In genomic region chr10:21388541-21389068, GRCh38 we compare ENCODE assay signal across 3 cellular contexts.
TF ChIP-seq lines count a peak whose summit lies in the region.

No MANE protein-coding gene starts in this region.

TF ChIP-seq in GM23338, 12 proteins besides CTCF, POLR2A, EP300 and RAD21 (continues in another document):
- TF ChIP-seq, protein P1, sequence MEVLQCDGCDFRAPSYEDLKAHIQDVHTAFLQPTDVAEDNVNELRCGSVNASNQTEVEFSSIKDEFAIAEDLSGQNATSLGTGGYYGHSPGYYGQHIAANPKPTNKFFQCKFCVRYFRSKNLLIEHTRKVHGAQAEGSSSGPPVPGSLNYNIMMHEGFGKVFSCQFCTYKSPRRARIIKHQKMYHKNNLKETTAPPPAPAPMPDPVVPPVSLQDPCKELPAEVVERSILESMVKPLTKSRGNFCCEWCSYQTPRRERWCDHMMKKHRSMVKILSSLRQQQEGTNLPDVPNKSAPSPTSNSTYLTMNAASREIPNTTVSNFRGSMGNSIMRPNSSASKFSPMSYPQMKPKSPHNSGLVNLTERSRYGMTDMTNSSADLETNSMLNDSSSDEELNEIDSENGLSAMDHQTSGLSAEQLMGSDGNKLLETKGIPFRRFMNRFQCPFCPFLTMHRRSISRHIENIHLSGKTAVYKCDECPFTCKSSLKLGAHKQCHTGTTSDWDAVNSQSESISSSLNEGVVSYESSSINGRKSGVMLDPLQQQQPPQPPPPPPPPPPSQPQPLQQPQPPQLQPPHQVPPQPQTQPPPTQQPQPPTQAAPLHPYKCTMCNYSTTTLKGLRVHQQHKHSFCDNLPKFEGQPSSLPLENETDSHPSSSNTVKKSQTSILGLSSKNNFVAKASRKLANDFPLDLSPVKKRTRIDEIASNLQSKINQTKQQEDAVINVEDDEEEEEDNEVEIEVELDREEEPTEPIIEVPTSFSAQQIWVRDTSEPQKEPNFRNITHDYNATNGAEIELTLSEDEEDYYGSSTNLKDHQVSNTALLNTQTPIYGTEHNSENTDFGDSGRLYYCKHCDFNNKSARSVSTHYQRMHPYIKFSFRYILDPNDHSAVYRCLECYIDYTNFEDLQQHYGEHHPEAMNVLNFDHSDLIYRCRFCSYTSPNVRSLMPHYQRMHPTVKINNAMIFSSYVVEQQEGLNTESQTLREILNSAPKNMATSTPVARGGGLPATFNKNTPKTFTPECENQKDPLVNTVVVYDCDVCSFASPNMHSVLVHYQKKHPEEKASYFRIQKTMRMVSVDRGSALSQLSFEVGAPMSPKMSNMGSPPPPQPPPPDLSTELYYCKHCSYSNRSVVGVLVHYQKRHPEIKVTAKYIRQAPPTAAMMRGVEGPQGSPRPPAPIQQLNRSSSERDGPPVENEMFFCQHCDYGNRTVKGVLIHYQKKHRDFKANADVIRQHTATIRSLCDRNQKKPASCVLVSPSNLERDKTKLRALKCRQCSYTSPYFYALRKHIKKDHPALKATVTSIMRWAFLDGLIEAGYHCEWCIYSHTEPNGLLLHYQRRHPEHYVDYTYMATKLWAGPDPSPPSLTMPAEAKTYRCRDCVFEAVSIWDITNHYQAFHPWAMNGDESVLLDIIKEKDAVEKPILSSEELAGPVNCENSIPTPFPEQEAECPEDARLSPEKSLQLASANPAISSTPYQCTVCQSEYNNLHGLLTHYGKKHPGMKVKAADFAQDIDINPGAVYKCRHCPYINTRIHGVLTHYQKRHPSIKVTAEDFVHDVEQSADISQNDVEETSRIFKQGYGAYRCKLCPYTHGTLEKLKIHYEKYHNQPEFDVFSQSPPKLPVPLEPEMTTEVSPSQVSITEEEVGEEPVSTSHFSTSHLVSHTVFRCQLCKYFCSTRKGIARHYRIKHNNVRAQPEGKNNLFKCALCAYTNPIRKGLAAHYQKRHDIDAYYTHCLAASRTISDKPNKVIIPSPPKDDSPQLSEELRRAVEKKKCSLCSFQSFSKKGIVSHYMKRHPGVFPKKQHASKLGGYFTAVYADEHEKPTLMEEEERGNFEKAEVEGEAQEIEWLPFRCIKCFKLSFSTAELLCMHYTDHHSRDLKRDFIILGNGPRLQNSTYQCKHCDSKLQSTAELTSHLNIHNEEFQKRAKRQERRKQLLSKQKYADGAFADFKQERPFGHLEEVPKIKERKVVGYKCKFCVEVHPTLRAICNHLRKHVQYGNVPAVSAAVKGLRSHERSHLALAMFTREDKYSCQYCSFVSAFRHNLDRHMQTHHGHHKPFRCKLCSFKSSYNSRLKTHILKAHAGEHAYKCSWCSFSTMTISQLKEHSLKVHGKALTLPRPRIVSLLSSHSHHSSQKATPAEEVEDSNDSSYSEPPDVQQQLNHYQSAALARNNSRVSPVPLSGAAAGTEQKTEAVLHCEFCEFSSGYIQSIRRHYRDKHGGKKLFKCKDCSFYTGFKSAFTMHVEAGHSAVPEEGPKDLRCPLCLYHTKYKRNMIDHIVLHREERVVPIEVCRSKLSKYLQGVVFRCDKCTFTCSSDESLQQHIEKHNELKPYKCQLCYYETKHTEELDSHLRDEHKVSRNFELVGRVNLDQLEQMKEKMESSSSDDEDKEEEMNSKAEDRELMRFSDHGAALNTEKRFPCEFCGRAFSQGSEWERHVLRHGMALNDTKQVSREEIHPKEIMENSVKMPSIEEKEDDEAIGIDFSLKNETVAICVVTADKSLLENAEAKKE (CRISPR knock-in tag; IDR thresholded peaks at IDR 0.05), result no peak
- no peak for TF ChIP-seq ZNF114 (CRISPR knock-in tag; IDR thresholded peaks at IDR 0.05)

TF ChIP-seq in IMR-90, 13 proteins besides CTCF, POLR2A, EP300 and RAD21:
- TF ChIP-seq MAZ (IDR thresholded peaks at IDR 0.05; ENCODE audit: borderline replicate concordance, low read depth, low read length), result no peak
- TF ChIP-seq MAFK (IDR thresholded peaks at IDR 0.05; ENCODE audit: low read depth, low read length), result no peak
- TF ChIP-seq CEBPB (IDR thresholded peaks at IDR 0.05; ENCODE audit: low read depth, low read length), result no peak
- TF ChIP-seq NFE2L2 (IDR thresholded peaks at IDR 0.05; ENCODE audit: low read depth, low read length), result no peak
- TF ChIP-seq BHLHE40 (IDR thresholded peaks at IDR 0.05; ENCODE audit: low read depth, low read length), result no peak
- no peak for TF ChIP-seq RFX5 (IDR thresholded peaks at IDR 0.05; ENCODE audit: low read depth, low read length)
- no peak for TF ChIP-seq ELK1 (IDR thresholded peaks at IDR 0.05; ENCODE audit: borderline replicate concordance, low read depth, low read length)

TF ChIP-seq in H1, 55 proteins besides CTCF, POLR2A, EP300 and RAD21:
- 0 out of 2 replicates have a peak, but pooled peaks have one; percentile 44 for TF ChIP-seq POU5F1 (IDR thresholded peaks at IDR 0.05; ENCODE audit: low read depth, low read length)
- TF ChIP-seq CREB1 (IDR thresholded peaks at IDR 0.05), result no peak
